17 cellular contexts compared by ENCODE assay signal in genomic region chr10:128382225-128382624, GRCh38.
A peak's percentile ranks its signal among the peaks of the same experiment; 100 is the strongest.
DNase-seq lines count a peak whose midpoint lies in the region; TF ChIP-seq lines count a peak whose summit lies in the region.
"Had no signal": no experiment of that assay in that cellular context is flagged by ENCODE, and none has a peak within 500 bp of the region (broad histone marks: within the 10 kb centered on the region; RNA-seq: fewer than 3 reads in every experiment).

No MANE protein-coding gene starts in this region.

- no peaks in the 10 kb centered on the region for H3K36me3 Mint-ChIP-seq in MCF 10A (ENCODE audit: insufficient read depth, unreplicated experiment)
- H3K36me3 Mint-ChIP-seq: CD4-positive, CD25-positive, alpha-beta regulatory T cell; CD8-positive, alpha-beta memory T cell had no signal

- no peaks in the 10 kb centered on the region for H3K36me3 ChIP-seq in breast epithelium
- H3K36me3 ChIP-seq: BE2C, HAP-1 had no signal

- POLR2A ChIA-PET in MCF 10A (lab: Yijun Ruan, JAX), result no interaction called here

- intact Hi-C loops in MCF 10A (cut with micrococcal nuclease) (no loop called here), breast epithelium (cut with DNase I; ENCODE audit: low total_unique reads) (loop anchor here (5.0 kb wide), 1 partner anchor 510 kb away; no protein-coding TSS in a partner anchor)

- peak; percentile 4 for DNase-seq in MCF 10A (ENCODE audit: unreplicated experiment)
- no peak for DNase-seq in breast epithelium (ENCODE audit: low spot score in 2 of 2)
- DNase-seq in NCI-H1105 treated with DMSO at 0.1 percent for 48 hours (lab: John Stamatoyannopoulos, UW), result peak; percentile 73
- DNase-seq in NCI-H345 treated with DMSO at 0.1 percent for 48 hours (lab: John Stamatoyannopoulos, UW; ENCODE audit: unreplicated experiment), result peak; percentile 25
- DNase-seq in NOMO-1 treated with dmso at 0.1 percent for 144 hours (lab: John Stamatoyannopoulos, UW; ENCODE audit: unreplicated experiment), result no peak
- DNase-seq in stimulated activated CD4-positive, alpha-beta T cell treated with anti-CD3 and anti-CD28 coated beads, Interleukin-4, amount 100 ng/mL, for 4 hours, result no peak
- DNase-seq: ACHN; BE2C; C1 segment of cervical spinal cord; CD4-positive, CD25-positive, alpha-beta regulatory T cell; CD8-positive, alpha-beta memory T cell; COR-L47; DMS 273 treated with DMSO at 0.1 percent for 48 hours; DMS53; GDM1; GM23248 had no signal

- peaks cover 41% of the 10 kb centered on the region for H3K27me3 Mint-ChIP-seq in MCF 10A (ENCODE audit: insufficient read depth, unreplicated experiment)

- H3K27me3 ChIP-seq in breast epithelium, result no peaks in the 10 kb centered on the region
- H3K27me3 ChIP-seq: BE2C had no signal

- no peak for TF ChIP-seq POLR2A in breast epithelium (IDR thresholded peaks at IDR 0.05)

- TF ChIP-seq CTCF in MCF 10A (IDR thresholded peaks at IDR 0.05; ENCODE audit: unreplicated experiment) (no peak), breast epithelium (IDR thresholded peaks at IDR 0.05) (no peak)

- no peaks in the 10 kb centered on the region for H3K9me3 ChIP-seq in breast epithelium
- H3K9me3 ChIP-seq: BE2C, HAP-1 had no signal

- CTCF ChIA-PET in MCF 10A (lab: Yijun Ruan, JAX), result no interaction called here

- no peaks in the 10 kb centered on the region for H3K4me1 Mint-ChIP-seq in MCF 10A (ENCODE audit: insufficient read depth, unreplicated experiment)
- H3K4me1 Mint-ChIP-seq: CD4-positive, CD25-positive, alpha-beta regulatory T cell; CD8-positive, alpha-beta memory T cell had no signal

- no peak overlapping the region for H3K27ac Mint-ChIP-seq in MCF 10A (ENCODE audit: low read depth, unreplicated experiment)
- H3K27ac Mint-ChIP-seq: CD4-positive, CD25-positive, alpha-beta regulatory T cell; CD8-positive, alpha-beta memory T cell had no signal

- H3K4me3 Mint-ChIP-seq in MCF 10A (ENCODE audit: unreplicated experiment), result no peak overlapping the region
- H3K4me3 Mint-ChIP-seq: CD4-positive, CD25-positive, alpha-beta regulatory T cell; CD8-positive, alpha-beta memory T cell had no signal

- no TSS peak for BruUV-seq in MCF 10A (replicated peaks; lab: Mats Ljungman, UMichigan)

- no peak overlapping the region for H3K27ac ChIP-seq in breast epithelium
- H3K27ac ChIP-seq: GM23248 had no signal

- peaks cover 8% of the 10 kb centered on the region for H3K9me3 Mint-ChIP-seq in MCF 10A (ENCODE audit: unreplicated experiment)

- no peaks in the 10 kb centered on the region for H3K4me1 ChIP-seq in breast epithelium
- H3K4me1 ChIP-seq: BE2C, HAP-1 had no signal

- H3K4me3 ChIP-seq in breast epithelium, result no peak overlapping the region
- H3K4me3 ChIP-seq: GM23248, HAP-1 had no signal

Comparison
In these comparisons a context has a peak if more than half of its experiments do, and no peak if none do; other contexts are left out.
1. DNase-seq: peak in MCF 10A (single experiment), NCI-H1105 treated with DMSO at 0.1 percent for 48 hours (single experiment) and NCI-H345 treated with DMSO at 0.1 percent for 48 hours (single experiment); none in breast epithelium (0 of 2), NOMO-1 treated with dmso at 0.1 percent for 144 hours (single experiment) and stimulated activated CD4-positive, alpha-beta T cell treated with anti-CD3 and anti-CD28 coated beads, Interleukin-4, amount 100 ng/mL, for 4 hours (0 of 2).